Comparison of ENCODE assay signal across 6 cellular contexts in genomic region chr19:46766569-46767317, GRCh38. TPM values are rescaled to one million over a fixed set of nuclear protein-coding genes. Genes with fewer than 3 reads are reported as not detected.
A peak's percentile ranks its signal among the peaks of the same experiment; 100 is the strongest.
DNase-seq lines count a peak whose midpoint lies in the region; ATAC-seq, FAIRE-seq and TF ChIP-seq lines count a peak whose summit lies in the region.

No MANE protein-coding gene starts in this region.

- H3K4me1 ChIP-seq in A549 (peaks cover 21% of the 10 kb centered on the region; the same call in 2 of the 3 replicates), kidney (ENCODE audit: control insufficient read depth in 1 of 2, insufficient read depth in 1 of 2, low read depth in 1 of 2, low read length in 2 of 2) (peaks cover 6 to 7% of the 10 kb centered on the region in 2 donors)

- H3K4me2 ChIP-seq in A549: no peak overlapping the region

- intact Hi-C loops in kidney (cut with DNase I): no loop called here

- no peaks in the 10 kb centered on the region for H3K36me3 ChIP-seq in kidney (ENCODE audit: control insufficient read depth in 1 of 2, insufficient read depth in 2 of 2, low read length in 2 of 2)

- H3K9me3 ChIP-seq in A549 (no peaks in the 10 kb centered on the region), kidney (ENCODE audit: control insufficient read depth in 1 of 2, low read length in 2 of 2) (no peaks in the 10 kb centered on the region)

- no peak overlapping the region for H3K27ac ChIP-seq in A549
- no peak overlapping the region for H3K27ac ChIP-seq in kidney (ENCODE audit: low read depth in 2 of 2, low read length in 2 of 2)

- 47% methylated on average over 18 of the region's 18 CpGs for WGBS in A549 (ENCODE audit: missing lambda C conversion rate)

- POLR2A ChIA-PET in A549 (lab: Yijun Ruan, JAX): interaction anchor here (0.6 to 1.2 kb wide), 2 partner anchors 21 to 22 kb away, joined by 3 to 6 read pairs; partner anchors contain the start of gene SLC1A5

- no peak for TF ChIP-seq POLR2A in A549 (IDR thresholded peaks at IDR 0.05; ENCODE audit: low read length)

- ATAC-seq in A549 (peak; percentile 79 to 84), GM21381 (IDR thresholded peaks at IDR 0.05; ENCODE audit: unreplicated experiment) (no peak)

- DNase-seq in A549 (ENCODE audit: low read depth in 1 of 2, low spot score in 1 of 2) (peak in 1 of 2 experiments; percentile 75), activated T-cell treated with anti-CD3 and anti-CD28 coated beads for 4 hours (peak; percentile 52), kidney (no peak), frontal cortex (ENCODE audit: low spot score in 2 of 2) (no peak)

- FAIRE-seq in A549 (lab: Jason Lieb, UNC): no peak
- FAIRE-seq in kidney (lab: Jason Lieb, UNC): no peak
- no peak for FAIRE-seq in frontal cortex (lab: Jason Lieb, UNC)

- TF ChIP-seq CTCF in A549 (IDR thresholded peaks at IDR 0.05) (peak; percentile 87), kidney (IDR thresholded peaks at IDR 0.05; ENCODE audit: borderline replicate concordance, extremely low read depth, insufficient read depth) (peak; percentile 48)

- TF ChIP-seq EP300 in A549 (IDR thresholded peaks at IDR 0.05) (no peak), Ishikawa (IDR thresholded peaks at IDR 0.05; ENCODE audit: borderline replicate concordance) (no peak)

- H3K9ac ChIP-seq in kidney (ENCODE audit: low read length in 2 of 2): no peak overlapping the region

- no peak overlapping the region for H3K4me3 ChIP-seq in A549
- no peak overlapping the region for H3K4me3 ChIP-seq in kidney (ENCODE audit: low read length in 2 of 2)

- CTCF ChIA-PET in A549 (lab: Yijun Ruan, JAX): interaction anchor here (0.7 to 28.2 kb wide), 24 partner anchors 10 to 360 kb away, joined by 3 to 1222 read pairs (median 5); partner anchors contain the start of genes AP2S1, GNG8 and SLC1A5

- peak; percentile 38 to 59; a peak in 4 of 5 replicates for TF ChIP-seq RAD21 in A549 (conservative IDR thresholded peaks at IDR 0.05 in 1 of 2, IDR thresholded peaks at IDR 0.05 in 1 of 2)
- peak; percentile 52 for TF ChIP-seq RAD21 in Ishikawa (IDR thresholded peaks at IDR 0.05; ENCODE audit: low read depth)

TF ChIP-seq in A549, 52 proteins besides CTCF, POLR2A, EP300 and RAD21 (continues in another document):
- TF ChIP-seq HMGXB4 (CRISPR knock-in tag; IDR thresholded peaks at IDR 0.05; ENCODE audit: borderline replicate concordance) (no peak), NR3C1 (IDR thresholded peaks at IDR 0.05) (no peak), JUN (IDR thresholded peaks at IDR 0.05) (0 out of 5 replicates have a peak, but pooled peaks of 1 of the 2 experiments have one; percentile 27), HEYL (CRISPR knock-in tag; IDR thresholded peaks at IDR 0.05) (no peak), KDM1A (IDR thresholded peaks at IDR 0.05; ENCODE audit: low read depth) (no peak; the same call in 1 of the 2 replicates), SMC3 (IDR thresholded peaks at IDR 0.05) (peak; percentile 50), RFX5 (IDR thresholded peaks at IDR 0.05) (no peak), CBX2 (IDR thresholded peaks at IDR 0.05; ENCODE audit: borderline replicate concordance, low read depth) (no peak)

TF ChIP-seq in Ishikawa, 13 proteins besides CTCF, POLR2A, EP300 and RAD21:
- TF ChIP-seq FOXM1 (IDR thresholded peaks at IDR 0.05; ENCODE audit: borderline replicate concordance, low read depth) (no peak), ZBTB7A (IDR thresholded peaks at IDR 0.05; ENCODE audit: low read depth) (no peak), YY1 (IDR thresholded peaks at IDR 0.05; ENCODE audit: low read depth) (peak; percentile 85)

RNA-seq across cellular contexts. Expression of gene STRN4, which starts 20.5 kb away (rescaled TPM):
- polyA plus RNA-seq in A549 (2011; rRNA removed) (62.8 and 66.2 TPM in 2 replicates), A549 (2017; fragmentation: RNase III; extraction: RNeasy Plus Mini Kit Qiagen cat#74134 plus additional on column Dnase treatment) (70.0 to 72.9 TPM (median 71.0 TPM) in 3 replicates), kidney (ENCODE audit: insufficient read depth, low read depth, low replicate concordance) (31.5 TPM)
- polyA plus RNA-seq in A549 (2012; cell fraction: cytosol; rRNA removed): 192 and 270 TPM in 2 replicates
- 380 and 588 TPM in 2 replicates for polyA plus RNA-seq in A549 (2012; cell fraction: nucleus; rRNA removed)
- 65.2 and 89.1 TPM in 2 replicates for polyA minus RNA-seq in A549 (2011; rRNA and poly(A)+ RNA removed)
- total RNA-seq in kidney (74.9 TPM), frontal cortex (86.4 TPM)

RNA-seq across cellular contexts. Expression of gene FKRP, which starts 20.9 kb away (rescaled TPM):
- polyA plus RNA-seq in A549 (2011; rRNA removed) (14.7 and 16.4 TPM in 2 replicates), A549 (2017; fragmentation: RNase III; extraction: RNeasy Plus Mini Kit Qiagen cat#74134 plus additional on column Dnase treatment) (18.4 to 20.2 TPM (median 18.8 TPM) in 3 replicates), kidney (ENCODE audit: insufficient read depth, low read depth, low replicate concordance) (11.8 TPM)
- 23.9 and 34.0 TPM in 2 replicates for polyA plus RNA-seq in A549 (2012; cell fraction: cytosol; rRNA removed)
- 75.2 and 82.8 TPM in 2 replicates for polyA plus RNA-seq in A549 (2012; cell fraction: nucleus; rRNA removed)
- 10.6 and 13.3 TPM in 2 replicates for polyA minus RNA-seq in A549 (2011; rRNA and poly(A)+ RNA removed)
- total RNA-seq in kidney (20.5 TPM), frontal cortex (12.6 TPM)

RNA-seq across cellular contexts. Expression of gene SLC1A5, which starts 21.7 kb away (rescaled TPM):
- polyA plus RNA-seq in A549 (2011; rRNA removed) (302 and 306 TPM in 2 replicates), A549 (2017; fragmentation: RNase III; extraction: RNeasy Plus Mini Kit Qiagen cat#74134 plus additional on column Dnase treatment) (184 to 200 TPM (median 189 TPM) in 3 replicates), kidney (ENCODE audit: insufficient read depth, low read depth, low replicate concordance) (42.1 TPM)
- 195 and 237 TPM in 2 replicates for polyA plus RNA-seq in A549 (2012; cell fraction: cytosol; rRNA removed)
- 457 and 532 TPM in 2 replicates for polyA plus RNA-seq in A549 (2012; cell fraction: nucleus; rRNA removed)
- 366 and 376 TPM in 2 replicates for polyA minus RNA-seq in A549 (2011; rRNA and poly(A)+ RNA removed)
- total RNA-seq in kidney (93.9 TPM), frontal cortex (3.3 TPM)

RNA-seq across cellular contexts. Expression of gene PRKD2, which starts 49.8 kb away (rescaled TPM):
- 8.3 and 10.4 TPM in 2 replicates for polyA plus RNA-seq in A549 (2011; rRNA removed)
- 20.7 and 21.5 TPM in 2 replicates for polyA plus RNA-seq in A549 (2012; cell fraction: cytosol; rRNA removed)
- polyA plus RNA-seq in A549 (2012; cell fraction: nucleus; rRNA removed): 43.5 and 59.2 TPM in 2 replicates
- polyA plus RNA-seq in A549 (2017; fragmentation: RNase III; extraction: RNeasy Plus Mini Kit Qiagen cat#74134 plus additional on column Dnase treatment): 21.7 to 25.8 TPM (median 24.6 TPM) in 3 replicates
- polyA minus RNA-seq in A549 (2011; rRNA and poly(A)+ RNA removed): 22.8 and 23.8 TPM in 2 replicates
- total RNA-seq in kidney: 69.8 TPM
- 26.7 TPM for polyA plus RNA-seq in kidney (ENCODE audit: insufficient read depth, low read depth, low replicate concordance)
- 5.3 TPM for total RNA-seq in frontal cortex

Comparison
In these comparisons a context has a peak if more than half of its experiments do, and no peak if none do; other contexts are left out.
1. RNA of gene SLC1A5, which starts 21.7 kb away (total RNA-seq): 93.9 TPM in kidney (single experiment); 3.3 TPM in frontal cortex (single experiment); every median in the first group is over 10 times any median in the second.